Comparison of ENCODE assay signal across 23 cellular contexts in the genomic region with DNA sequence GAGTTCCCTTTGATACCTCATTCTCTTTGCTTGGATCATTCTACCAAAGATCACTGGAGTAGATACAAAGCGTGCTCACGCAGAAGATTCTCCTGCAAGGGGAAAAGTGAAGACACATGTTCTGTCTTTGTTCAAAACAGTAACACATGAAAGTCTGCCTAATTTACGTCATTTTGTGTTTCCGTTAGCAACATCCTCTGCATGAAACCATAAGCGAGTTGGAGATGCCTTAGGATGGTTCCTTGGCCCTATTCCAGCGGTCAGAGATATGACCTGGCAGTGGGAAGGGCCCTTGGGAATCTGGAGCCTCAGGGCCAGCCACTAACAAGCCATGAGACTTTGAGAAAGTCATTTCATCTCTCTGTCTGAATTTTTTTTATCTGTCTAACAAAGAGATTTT.
A peak's percentile ranks its signal among the peaks of the same experiment; 100 is the strongest.
DNase-seq lines count a peak whose midpoint lies in the region; ATAC-seq, FAIRE-seq and TF ChIP-seq lines count a peak whose summit lies in the region.
"Had no signal": no experiment of that assay in that cellular context is flagged by ENCODE, and none has a peak within 500 bp of the region (broad histone marks: within the 10 kb centered on the region; RNA-seq: fewer than 3 reads in every experiment).

No MANE protein-coding gene starts in this region.

- H3K9ac ChIP-seq in kidney (ENCODE audit: low read length in 2 of 2) = no peak overlapping the region

- DNase-seq in AG10803 (ENCODE audit: low read depth) (peak; percentile 93), HFF-Myc (ENCODE audit: extremely low read depth, low read depth) (peak; percentile 97), choroid plexus epithelial cell (ENCODE audit: low read depth) (peak; percentile 32), islet precursor cell (peak; percentile 11), kidney (no peak), NCI-H2227 treated with DMSO at 0.1 percent for 48 hours (lab: John Stamatoyannopoulos, UW) (no peak), DMS153 treated with DMSO at 0.1 percent for 48 hours (lab: John Stamatoyannopoulos, UW; ENCODE audit: unreplicated experiment) (no peak)
- DNase-seq: activated CD4-positive, alpha-beta T cell treated with anti-CD3 and anti-CD28 coated beads, Interleukin-2, amount 50 U/mL, for 4 hours; brain microvascular endothelial cell; colonic mucosa; gastrocnemius medialis; hippocampal formation; lower lobe of right lung; NCI-H1694; NCI-H2171 treated with DMSO at 0.1 percent for 48 hours; substantia nigra; T1000 had no signal

- no peak overlapping the region for H3K27ac ChIP-seq in kidney (ENCODE audit: low read depth in 2 of 2, low read length in 2 of 2)
- H3K27ac ChIP-seq: brain microvascular endothelial cell, colonic mucosa, gastrocnemius medialis, lower lobe of right lung had no signal

- peaks cover 0 to 18% of the 10 kb centered on the region in 2 donors for H3K9me3 ChIP-seq in kidney (ENCODE audit: control insufficient read depth in 1 of 2, low read length in 2 of 2)
- H3K9me3 ChIP-seq: colonic mucosa, gastrocnemius medialis, HAP-1 had no signal

- intact Hi-C loops in kidney (cut with DNase I) = no loop called here

- TF ChIP-seq CTCF in AG10803 (conservative IDR thresholded peaks at IDR 0.05; ENCODE audit: low read length) (no peak), HFF-Myc (IDR thresholded peaks at IDR 0.05; ENCODE audit: low read depth, low read length, missing control alignments) (no peak), choroid plexus epithelial cell (conservative IDR thresholded peaks at IDR 0.05; ENCODE audit: low read depth, low read length) (no peak), kidney (IDR thresholded peaks at IDR 0.05; ENCODE audit: borderline replicate concordance, extremely low read depth, insufficient read depth) (no peak)

- no peaks in the 10 kb centered on the region for H3K4me1 ChIP-seq in kidney (ENCODE audit: control insufficient read depth in 1 of 2, insufficient read depth in 1 of 2, low read depth in 1 of 2, low read length in 2 of 2)
- H3K4me1 ChIP-seq: colonic mucosa, gastrocnemius medialis, HAP-1, lower lobe of right lung had no signal

- H3K36me3 ChIP-seq in kidney (ENCODE audit: control insufficient read depth in 1 of 2, insufficient read depth in 2 of 2, low read length in 2 of 2) = no peaks in the 10 kb centered on the region
- H3K36me3 ChIP-seq: brain microvascular endothelial cell, colonic mucosa, gastrocnemius medialis, HAP-1, lower lobe of right lung had no signal

- no peak for ATAC-seq in HG02981 (IDR thresholded peaks at IDR 0.05; ENCODE audit: unreplicated experiment)
- ATAC-seq: gastrocnemius medialis, K562, lower lobe of right lung, WTC11 had no signal

- H3K4me3 ChIP-seq in AG10803 (ENCODE audit: low read length) = no peak overlapping the region
- H3K4me3 ChIP-seq in HFF-Myc (replicated peaks; ENCODE audit: low read depth, low read length) = no peak overlapping the region
- H3K4me3 ChIP-seq in choroid plexus epithelial cell (ENCODE audit: low read depth, low read length) = no peak overlapping the region
- no peak overlapping the region for H3K4me3 ChIP-seq in kidney (ENCODE audit: low read length in 2 of 2)
- H3K4me3 ChIP-seq: colonic mucosa, gastrocnemius medialis, HAP-1, K562, lower lobe of right lung had no signal

- no peak for FAIRE-seq in kidney (lab: Jason Lieb, UNC)
- FAIRE-seq: endometrium, islet of Langerhans, K562 had no signal

Comparison
In these comparisons a context has a peak if more than half of its experiments do, and no peak if none do; other contexts are left out.
1. DNase-seq: peak in AG10803 (single experiment), HFF-Myc (single experiment), choroid plexus epithelial cell (single experiment) and islet precursor cell (single experiment); none in kidney (single experiment), NCI-H2227 treated with DMSO at 0.1 percent for 48 hours (single experiment) and DMS153 treated with DMSO at 0.1 percent for 48 hours (single experiment).